16 cellular contexts compared by ENCODE assay signal in the genomic region with DNA sequence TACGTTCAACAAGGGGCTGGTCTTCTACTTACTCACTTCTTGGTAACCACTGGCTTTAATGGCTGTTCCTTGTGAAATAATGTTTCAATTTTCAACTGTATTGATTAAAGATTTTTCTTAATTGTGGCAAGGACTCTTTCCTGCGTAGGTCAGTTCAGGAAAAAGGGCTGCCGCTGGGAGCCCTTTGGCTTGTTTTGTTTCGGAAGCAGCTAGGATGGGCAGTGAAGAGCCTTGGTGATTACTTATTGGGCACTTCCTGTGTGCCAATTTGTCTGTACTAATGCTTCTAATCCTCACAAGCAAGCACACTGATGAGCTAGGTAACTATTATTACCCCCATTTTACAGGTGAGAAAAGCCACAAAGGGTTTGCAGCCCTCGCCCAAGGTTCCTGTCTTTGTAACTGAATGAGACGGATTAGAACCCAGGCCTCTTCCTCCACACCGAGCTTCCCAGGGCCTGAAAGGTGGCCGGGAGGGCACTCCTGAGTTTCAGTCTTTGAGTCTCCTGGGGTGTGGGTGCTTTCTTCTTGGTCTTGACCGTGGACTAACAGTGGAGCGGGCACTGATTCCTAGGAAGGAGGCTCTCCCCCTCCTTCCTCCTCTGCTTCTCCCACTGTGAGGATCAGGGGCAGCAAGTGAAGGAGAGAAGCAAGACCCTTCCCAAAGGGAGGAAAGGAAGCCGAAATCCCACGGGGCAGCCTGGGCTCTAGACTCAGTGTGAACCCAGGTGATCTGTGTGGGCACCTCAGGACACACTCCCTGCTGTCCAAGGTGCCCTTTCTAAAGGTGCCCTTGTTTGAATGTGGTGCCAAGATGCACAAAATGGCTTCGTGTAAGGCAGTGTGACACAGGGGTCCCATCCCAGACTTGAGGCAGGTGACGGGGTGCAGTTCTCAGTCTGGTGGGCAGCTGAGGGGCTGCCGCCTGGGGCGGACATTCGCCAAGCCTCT. TPM values are rescaled to one million over a fixed set of nuclear protein-coding genes. Genes with fewer than 3 reads are reported as not detected.
A peak's percentile ranks its signal among the peaks of the same experiment; 100 is the strongest.
DNase-seq lines count a peak whose midpoint lies in the region; ATAC-seq and TF ChIP-seq lines count a peak whose summit lies in the region.
"Had no signal": no experiment of that assay in that cellular context is flagged by ENCODE, and none has a peak within 500 bp of the region (broad histone marks: within the 10 kb centered on the region; RNA-seq: fewer than 3 reads in every experiment).

No MANE protein-coding gene starts in this region.

- H3K9me3 Mint-ChIP-seq in endothelial cell (ENCODE audit: unreplicated experiment) = no peaks in the 10 kb centered on the region

- H3K27me3 ChIP-seq in WERI-Rb-1 (ENCODE audit: insufficient read depth, low read depth, severe bottlenecking) (peaks cover 4% of the 10 kb centered on the region), muscle layer of colon (ENCODE audit: control insufficient read depth in 1 of 2, insufficient read depth in 2 of 2, low read length in 2 of 2) (no peaks in the 10 kb centered on the region), thoracic aorta (replicated peaks; ENCODE audit: insufficient read depth) (no peaks in the 10 kb centered on the region)

- H3K4me3 Mint-ChIP-seq in endothelial cell (ENCODE audit: unreplicated experiment) = peak overlapping the region; percentile 99
- H3K4me3 Mint-ChIP-seq: CD4-positive, CD25-positive, alpha-beta regulatory T cell had no signal

- H3K36me3 Mint-ChIP-seq in endothelial cell (ENCODE audit: low read depth, unreplicated experiment) = peaks cover 55% of the 10 kb centered on the region
- H3K36me3 Mint-ChIP-seq: CD4-positive, CD25-positive, alpha-beta regulatory T cell had no signal

- H3K4me1 ChIP-seq in muscle layer of colon (ENCODE audit: insufficient read depth, low read length) (peaks cover 59% of the 10 kb centered on the region), thoracic aorta (ENCODE audit: control insufficient read depth in 1 of 2, low read depth in 2 of 2) (peaks cover 29 to 58% of the 10 kb centered on the region in 2 donors)

- TF ChIP-seq CTCF in WERI-Rb-1 (IDR thresholded peaks at IDR 0.05; ENCODE audit: low read depth, low read length) = no peak
- TF ChIP-seq CTCF in endothelial cell (IDR thresholded peaks at IDR 0.05; ENCODE audit: unreplicated experiment) = no peak
- TF ChIP-seq CTCF in thoracic aorta (IDR thresholded peaks at IDR 0.05) = no peak

- H3K9me3 ChIP-seq in WERI-Rb-1 (ENCODE audit: severe bottlenecking) (no peaks in the 10 kb centered on the region), muscle layer of colon (ENCODE audit: low read length) (no peaks in the 10 kb centered on the region), thoracic aorta (no peaks in the 10 kb centered on the region)

- DNase-seq in WERI-Rb-1 (peak; percentile 6), endothelial cell (ENCODE audit: low spot score) (no peak), thoracic aorta (ENCODE audit: low spot score) (no peak), NK-92 (lab: John Stamatoyannopoulos, UW; ENCODE audit: unreplicated experiment) (no peak), KG1 (lab: John Stamatoyannopoulos, UW) (no peak), UCSD-AML1 (lab: John Stamatoyannopoulos, UW; ENCODE audit: unreplicated experiment) (no peak)
- DNase-seq: activated effector memory CD4-positive, alpha-beta T cell treated with anti-CD3 and anti-CD28 coated beads, Interleukin-2, amount 50 U/mL, for 16 hours; CD4-positive, CD25-positive, alpha-beta regulatory T cell; HCEC 1CT; NCI-H1417 treated with DMSO at 0.1 percent for 48 hours; small intestine had no signal

- H3K4me3 ChIP-seq in WERI-Rb-1 (ENCODE audit: low read depth, low read length) = no peak overlapping the region
- peak overlapping the region; percentile 44 to 88 for H3K4me3 ChIP-seq in muscle layer of colon (ENCODE audit: low read depth in 1 of 2, low read length in 2 of 2)
- peak overlapping the region; percentile 95 for H3K4me3 ChIP-seq in thoracic aorta

- peaks cover 71% of the 10 kb centered on the region for H3K4me1 Mint-ChIP-seq in endothelial cell (ENCODE audit: unreplicated experiment)

- peaks cover 18% of the 10 kb centered on the region for H3K27me3 Mint-ChIP-seq in endothelial cell (ENCODE audit: unreplicated experiment)

- peak overlapping the region; percentile 84 for H3K27ac Mint-ChIP-seq in endothelial cell (ENCODE audit: unreplicated experiment)
- H3K27ac Mint-ChIP-seq: CD4-positive, CD25-positive, alpha-beta regulatory T cell had no signal

- H3K36me3 ChIP-seq in WERI-Rb-1 = peaks cover 15% of the 10 kb centered on the region
- peaks cover 15% of the 10 kb centered on the region for H3K36me3 ChIP-seq in muscle layer of colon (ENCODE audit: insufficient read depth, low read length)
- peaks cover 11% of the 10 kb centered on the region for H3K36me3 ChIP-seq in thoracic aorta

- ATAC-seq in thoracic aorta (ENCODE audit: insufficient number of reproducible peaks, low FRiP score, low read depth) (no peak), GM21529 (IDR thresholded peaks at IDR 0.05; ENCODE audit: unreplicated experiment) (no peak)

- H3K27ac ChIP-seq in WERI-Rb-1 = no peak overlapping the region
- peak overlapping the region; percentile 96 for H3K27ac ChIP-seq in muscle layer of colon (ENCODE audit: low read depth, low read length)
- peak overlapping the region; percentile 97 for H3K27ac ChIP-seq in thoracic aorta
- H3K27ac ChIP-seq: KMS-11, VCaP had no signal

- peak overlapping the region; percentile 84 for H3K9ac ChIP-seq in muscle layer of colon (ENCODE audit: low read length)
- H3K9ac ChIP-seq: KMS-11 had no signal

RNA-seq across cellular contexts. Expression of gene COL4A2, which starts 3.7 kb away (rescaled TPM):
- total RNA-seq in endothelial cell (ENCODE audit: unreplicated experiment) (1,556 TPM), thoracic aorta (1,000 to 10,000 TPM in 1 of 2 donors, 100 to 1,000 TPM in 1; 999 to 1,135 TPM)
- total RNA-seq: activated CD8-positive, alpha-beta memory T cell treated with anti-CD3 and anti-CD28 coated beads for 36 hours; CD4-positive, CD25-positive, alpha-beta regulatory T cell had no signal

RNA-seq across cellular contexts. Expression of gene COL4A1, which starts 3.9 kb away (rescaled TPM):
- total RNA-seq in endothelial cell (ENCODE audit: unreplicated experiment) (2,720 TPM), thoracic aorta (100 to 1,000 TPM; 505 to 852 TPM)
- total RNA-seq: activated CD8-positive, alpha-beta memory T cell treated with anti-CD3 and anti-CD28 coated beads for 36 hours; CD4-positive, CD25-positive, alpha-beta regulatory T cell had no signal
